ENCODE assay signal across 8 cellular contexts in the genomic region with DNA sequence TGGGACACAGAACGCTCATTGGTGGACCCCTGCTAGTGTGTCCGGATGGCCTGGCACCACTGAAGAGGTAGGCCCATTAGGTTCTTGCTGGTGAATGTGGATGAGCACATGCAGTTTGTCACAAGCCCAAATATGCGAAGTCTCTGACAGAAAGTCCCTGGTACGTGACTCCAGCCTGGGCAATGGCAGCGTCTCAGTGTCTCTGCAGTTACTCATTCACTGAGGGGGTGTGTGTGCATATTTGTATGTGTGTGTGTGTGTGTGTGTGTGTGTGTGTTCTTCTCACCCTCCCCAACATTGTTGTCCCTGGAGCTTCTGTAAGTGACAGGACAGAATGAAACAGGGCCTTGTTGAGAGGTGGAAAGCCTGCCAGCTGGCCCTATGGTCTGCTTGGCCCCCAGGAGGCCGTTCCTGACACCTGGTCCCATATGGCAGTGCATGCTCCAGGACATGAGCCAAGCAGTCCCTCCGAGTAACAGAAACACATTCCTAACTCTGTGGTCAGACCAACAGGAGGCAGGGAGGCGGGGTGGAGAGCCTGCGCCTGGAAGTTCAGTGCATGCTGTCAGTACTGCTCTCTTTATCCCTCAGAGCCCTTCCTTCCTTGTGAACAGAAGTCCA.
DNase-seq lines count a peak whose midpoint lies in the region; ATAC-seq and TF ChIP-seq lines count a peak whose summit lies in the region.

No MANE protein-coding gene starts in this region.

- H3K27me3 ChIP-seq in psoas muscle (ENCODE audit: insufficient read depth in 3 of 3, low read length in 2 of 3) (no peaks in the 10 kb centered on the region), vagina (no peaks in the 10 kb centered on the region)

- no peaks in the 10 kb centered on the region for H3K36me3 ChIP-seq in psoas muscle (ENCODE audit: insufficient read depth in 1 of 2, low read depth in 1 of 2)
- no peaks in the 10 kb centered on the region for H3K36me3 ChIP-seq in vagina

- ATAC-seq in psoas muscle = peak; percentile 87 to 96 (median 91)
- no peak for ATAC-seq in HG03039 (IDR thresholded peaks at IDR 0.05; ENCODE audit: unreplicated experiment)
- no peak for ATAC-seq in HG03175 (IDR thresholded peaks at IDR 0.05; ENCODE audit: unreplicated experiment)

- no peak for TF ChIP-seq POLR2A in vagina (IDR thresholded peaks at IDR 0.05)

- peak overlapping the region; percentile 79 for H3K27ac ChIP-seq in psoas muscle
- H3K27ac ChIP-seq in vagina = no peak overlapping the region

- TF ChIP-seq CTCF in psoas muscle (IDR thresholded peaks at IDR 0.05) (no peak), vagina (IDR thresholded peaks at IDR 0.05) (no peak)

- H3K9me3 ChIP-seq in psoas muscle (no peaks in the 10 kb centered on the region), vagina (no peaks in the 10 kb centered on the region)

- DNase-seq in GM04503 (ENCODE audit: low read depth) (peak; percentile 96), SHP77 (lab: John Stamatoyannopoulos, UW) (peak; percentile 49 to 78), fibroblast of the conjunctiva (ENCODE audit: low read depth) (peak; percentile 84), psoas muscle (peak; percentile 76 to 94), DMS53 (lab: John Stamatoyannopoulos, UW) (no peak), vagina (ENCODE audit: extremely low spot score in 2 of 2) (no peak)

- H3K4me1 ChIP-seq in psoas muscle (peaks cover 32% of the 10 kb centered on the region), vagina (no peaks in the 10 kb centered on the region)

- H3K4me3 ChIP-seq in psoas muscle (no peak overlapping the region), vagina (no peak overlapping the region)

- WGBS in psoas muscle, 3 donors = 16 to 24% (median 20%) methylated on average over 9 of the region's 9 CpGs

- intact Hi-C loops in psoas muscle (cut with DNase I) = loop anchor here (5.0 kb wide), 5 partner anchors 92 to 233 kb away; a partner anchor contains a TSS
- intact Hi-C loops in vagina (cut with DNase I) = loop anchor here (10.0 kb wide), 1 partner anchor 226 kb away; no protein-coding TSS in a partner anchor

Comparison
In these comparisons a context has a peak if more than half of its experiments do, and no peak if none do; other contexts are left out.
1. DNase-seq: peak in GM04503 (single experiment), SHP77 (2 of 2), fibroblast of the conjunctiva (single experiment) and psoas muscle (2 of 2); none in DMS53 (single experiment) and vagina (0 of 2).
2. ATAC-seq: peak in psoas muscle (4 of 4); none in HG03039 (single experiment) and HG03175 (single experiment).